Comparison of ENCODE assay signal across 8 cellular contexts in the genomic region with DNA sequence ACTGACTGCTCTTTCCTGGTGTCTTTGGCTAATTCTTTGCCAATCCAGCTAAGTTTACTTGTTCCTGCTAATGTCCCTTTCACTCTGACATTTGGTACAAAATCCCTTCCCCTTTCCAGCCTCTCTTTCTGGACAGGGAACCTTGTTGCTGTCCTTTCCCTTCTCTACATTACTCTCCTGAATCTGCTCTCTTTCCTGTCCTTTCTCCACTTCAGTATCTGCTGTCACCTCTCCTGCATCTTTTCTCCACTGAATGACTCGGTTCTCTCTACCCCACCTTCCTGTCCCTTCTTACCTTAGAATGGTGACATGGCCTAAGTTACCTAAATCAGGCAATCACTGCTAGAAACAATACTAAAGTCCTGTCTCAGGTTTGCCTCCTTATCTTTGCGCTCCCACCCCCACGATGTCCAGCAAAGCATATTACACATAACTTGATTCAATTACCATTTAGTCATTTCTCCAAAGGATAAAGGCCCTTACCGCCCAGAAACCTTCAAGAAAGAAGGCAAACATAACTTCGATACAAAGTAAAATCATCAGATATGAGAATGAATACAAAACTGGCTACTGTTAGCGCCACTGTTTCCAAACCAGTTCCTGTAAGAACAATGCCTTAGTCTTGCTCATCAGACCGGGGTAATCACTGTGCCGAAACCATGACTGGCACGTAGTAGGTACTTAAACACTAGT. TPM values are rescaled to one million over a fixed set of nuclear protein-coding genes. Genes with fewer than 3 reads are reported as not detected.
DNase-seq lines count a peak whose midpoint lies in the region; ATAC-seq and TF ChIP-seq lines count a peak whose summit lies in the region.

No MANE protein-coding gene starts in this region.

- H3K9ac ChIP-seq in HUES48 (ENCODE audit: low read depth, low read length) (peak overlapping the region; percentile 87), mucosa of rectum (ENCODE audit: low read depth in 1 of 2, low read length in 2 of 2) (peak overlapping the region; percentile 81 to 86)

- H3K9me3 ChIP-seq in HUES48 (ENCODE audit: control insufficient read depth, insufficient read depth, low read length) = no peaks in the 10 kb centered on the region
- no peaks in the 10 kb centered on the region for H3K9me3 ChIP-seq in breast epithelium
- no peaks in the 10 kb centered on the region for H3K9me3 ChIP-seq in mucosa of rectum (ENCODE audit: control insufficient read depth in 2 of 2, low read length in 2 of 2)

- ATAC-seq in HG02884 (IDR thresholded peaks at IDR 0.05; ENCODE audit: unreplicated experiment) = no peak

- TF ChIP-seq POLR2A in breast epithelium (IDR thresholded peaks at IDR 0.05) = no peak

- H3K36me3 ChIP-seq in HUES48 (ENCODE audit: control insufficient read depth, insufficient read depth, low read length) = no peaks in the 10 kb centered on the region
- no peaks in the 10 kb centered on the region for H3K36me3 ChIP-seq in breast epithelium
- no peaks in the 10 kb centered on the region for H3K36me3 ChIP-seq in mucosa of rectum (ENCODE audit: control insufficient read depth in 2 of 2, insufficient read depth in 2 of 2, low read length in 2 of 2)

- H3K4me1 ChIP-seq in HUES48 (ENCODE audit: control insufficient read depth, insufficient read depth, low read length) (peaks cover 10% of the 10 kb centered on the region), breast epithelium (peaks cover 3 to 8% of the 10 kb centered on the region in 2 donors), mucosa of rectum (ENCODE audit: control insufficient read depth in 2 of 2, insufficient read depth in 2 of 2, low read length in 2 of 2) (peaks cover 8 to 10% of the 10 kb centered on the region in 2 donors)

- DNase-seq in AG04449 (ENCODE audit: low read depth, low spot score) (no peak), breast epithelium (ENCODE audit: low spot score in 2 of 2) (no peak), dedifferentiated amniotic fluid mesenchymal stem cell (ENCODE audit: extremely low spot score) (no peak), NCI-H1048 (lab: John Stamatoyannopoulos, UW) (no peak), epidermal melanocyte (ENCODE audit: insufficient read length, low spot score) (no peak)

- TF ChIP-seq CTCF in AG04449 (IDR thresholded peaks at IDR 0.05; ENCODE audit: insufficient read depth, low read length, missing control alignments) (no peak), breast epithelium (IDR thresholded peaks at IDR 0.05) (no peak)

- H3K27ac ChIP-seq in HUES48 (ENCODE audit: low read depth, low read length) = peak overlapping the region; percentile 65
- peak overlapping the region; percentile 62 to 96 for H3K27ac ChIP-seq in breast epithelium
- peak overlapping the region in 1 of 2 donors; percentile 93 for H3K27ac ChIP-seq in mucosa of rectum (ENCODE audit: low read depth in 2 of 2, low read length in 2 of 2)

- no peaks in the 10 kb centered on the region for H3K27me3 ChIP-seq in HUES48 (ENCODE audit: control insufficient read depth, insufficient read depth, low read length)
- H3K27me3 ChIP-seq in breast epithelium = no peaks in the 10 kb centered on the region
- no peaks in the 10 kb centered on the region for H3K27me3 ChIP-seq in mucosa of rectum (ENCODE audit: control insufficient read depth in 2 of 2, insufficient read depth in 2 of 2, low read length in 2 of 2)

- POLR2A ChIA-PET in AG04449 (lab: Yijun Ruan, JAX) = no interaction called here

- CTCF ChIA-PET in AG04449 (lab: Yijun Ruan, JAX) = no interaction called here

- intact Hi-C loops in breast epithelium (cut with DNase I; ENCODE audit: low total_unique reads) = no loop called here

- peak overlapping the region; percentile 88 for H3K4me3 ChIP-seq in AG04449 (ENCODE audit: low read depth, low read length)
- peak overlapping the region; percentile 94 for H3K4me3 ChIP-seq in HUES48 (ENCODE audit: low read depth, low read length)
- peak overlapping the region; percentile 82 to 92 (median 90) for H3K4me3 ChIP-seq in breast epithelium
- H3K4me3 ChIP-seq in mucosa of rectum (ENCODE audit: low read length in 2 of 2) = peak overlapping the region; percentile 95 to 96

RNA-seq across cellular contexts. Expression of a gene that starts 0.9 kb away (rescaled TPM):
- 10 to 100 TPM; 49.0 to 68.3 (median 56.0) TPM for total RNA-seq in breast epithelium
